Comparison of ENCODE assay signal across 8 cellular contexts in genomic region chr11:61567286-61568061, GRCh38. TPM values are rescaled to one million over a fixed set of nuclear protein-coding genes. Genes with fewer than 3 reads are reported as not detected.
DNase-seq lines count a peak whose midpoint lies in the region; ATAC-seq and TF ChIP-seq lines count a peak whose summit lies in the region.

No MANE protein-coding gene starts in this region.

- CTCF ChIA-PET in activated CD8-positive, alpha-beta T cell treated with anti-CD3 and anti-CD28 coated beads for 36 hours (lab: Charles Lee) = interaction anchor here (0.9 to 2.8 kb wide), 18 partner anchors 8 to 303 kb away, joined by 3 to 13 read pairs (median 5); partner anchors contain the start of gene SYT7

- no peak overlapping the region for H3K4me3 ChIP-seq in GM06990 (replicated peaks; ENCODE audit: low read depth, low read length)

- peak; percentile 94 for ATAC-seq in activated CD8-positive, alpha-beta T cell treated with anti-CD3 and anti-CD28 coated beads for 36 hours
- ATAC-seq in effector memory CD8-positive, alpha-beta T cell (replicated peaks) = peak; percentile 84
- ATAC-seq in memory B cell (ENCODE audit: low read depth) (peak; percentile 78), GM18502 (IDR thresholded peaks at IDR 0.05; ENCODE audit: poor library complexity, unreplicated experiment) (no peak), HG03378 (IDR thresholded peaks at IDR 0.05; ENCODE audit: unreplicated experiment) (no peak)

- H3K27me3 ChIP-seq in GM06990 (replicated peaks; ENCODE audit: control insufficient read depth, insufficient read depth, low read length) = peaks cover 5% of the 10 kb centered on the region

- POLR2A ChIA-PET in activated CD8-positive, alpha-beta T cell treated with anti-CD3 and anti-CD28 coated beads for 36 hours (lab: Charles Lee) = no interaction called here

- DNase-seq in GM06990 (ENCODE audit: extremely low read depth, insufficient read length) (peak; percentile 53), NCI-H226 (peak; percentile 73), memory B cell (ENCODE audit: low spot score in 2 of 2) (peak; percentile 75 to 84)
- DNase-seq in activated CD8-positive, alpha-beta T cell treated with anti-CD3 and anti-CD28 coated beads for 36 hours = peak; percentile 83
- DNase-seq in effector memory CD8-positive, alpha-beta T cell = peak; percentile 65 to 77 (median 74)
- DNase-seq in stimulated activated CD8-positive, alpha-beta memory T cell treated with anti-CD3 and anti-CD28 coated beads, Interleukin-15, amount 100 ng/mL, for 24 hours (ENCODE audit: low read depth) = peak; percentile 64

- no peak overlapping the region for H3K27ac Mint-ChIP-seq in activated CD8-positive, alpha-beta T cell treated with anti-CD3 and anti-CD28 coated beads for 36 hours
- H3K27ac Mint-ChIP-seq in effector memory CD8-positive, alpha-beta T cell = no peak overlapping the region
- no peak overlapping the region for H3K27ac Mint-ChIP-seq in memory B cell

- no peaks in the 10 kb centered on the region for H3K4me1 Mint-ChIP-seq in activated CD8-positive, alpha-beta T cell treated with anti-CD3 and anti-CD28 coated beads for 36 hours (ENCODE audit: low read depth)
- H3K4me1 Mint-ChIP-seq in effector memory CD8-positive, alpha-beta T cell (ENCODE audit: low read depth in 2 of 2) = no peaks in the 10 kb centered on the region
- peaks cover 3% of the 10 kb centered on the region for H3K4me1 Mint-ChIP-seq in memory B cell

- H3K4me3 Mint-ChIP-seq in activated CD8-positive, alpha-beta T cell treated with anti-CD3 and anti-CD28 coated beads for 36 hours = no peak overlapping the region
- H3K4me3 Mint-ChIP-seq in effector memory CD8-positive, alpha-beta T cell = no peak overlapping the region
- no peak overlapping the region for H3K4me3 Mint-ChIP-seq in memory B cell

- H3K27me3 Mint-ChIP-seq in activated CD8-positive, alpha-beta T cell treated with anti-CD3 and anti-CD28 coated beads for 36 hours = peaks cover 38% of the 10 kb centered on the region
- H3K27me3 Mint-ChIP-seq in effector memory CD8-positive, alpha-beta T cell = peaks cover 79 to 100% of the 10 kb centered on the region in 2 donors
- peaks cover 32% of the 10 kb centered on the region for H3K27me3 Mint-ChIP-seq in memory B cell

- intact Hi-C loops in activated CD8-positive, alpha-beta T cell treated with anti-CD3 and anti-CD28 coated beads for 36 hours (cut with micrococcal nuclease) = no loop called here

- H3K36me3 ChIP-seq in GM06990 (ENCODE audit: control insufficient read depth, insufficient read depth, low read length) = no peaks in the 10 kb centered on the region

- H3K9me3 Mint-ChIP-seq in activated CD8-positive, alpha-beta T cell treated with anti-CD3 and anti-CD28 coated beads for 36 hours = no peaks in the 10 kb centered on the region
- H3K9me3 Mint-ChIP-seq in effector memory CD8-positive, alpha-beta T cell = peaks cover 0 to 3% of the 10 kb centered on the region in 2 donors
- no peaks in the 10 kb centered on the region for H3K9me3 Mint-ChIP-seq in memory B cell

- TF ChIP-seq CTCF in GM06990 (IDR thresholded peaks at IDR 0.05; ENCODE audit: insufficient read depth, low read length, poor library complexity, severe bottlenecking) = no peak
- peak; percentile 65 for TF ChIP-seq CTCF in activated CD8-positive, alpha-beta T cell treated with anti-CD3 and anti-CD28 coated beads for 36 hours (IDR thresholded peaks at IDR 0.05)

- no peaks in the 10 kb centered on the region for H3K36me3 Mint-ChIP-seq in activated CD8-positive, alpha-beta T cell treated with anti-CD3 and anti-CD28 coated beads for 36 hours (ENCODE audit: low read depth)
- H3K36me3 Mint-ChIP-seq in effector memory CD8-positive, alpha-beta T cell (ENCODE audit: insufficient read depth) = peaks cover 10% of the 10 kb centered on the region
- H3K36me3 Mint-ChIP-seq in memory B cell = peaks cover 5% of the 10 kb centered on the region

RNA-seq across cellular contexts. Expression of gene SYT7, which starts 13.4 kb away (rescaled TPM):
- total RNA-seq in activated CD8-positive, alpha-beta T cell treated with anti-CD3 and anti-CD28 coated beads for 36 hours = not detected

RNA-seq across cellular contexts. Expression of gene LRRC10B, which starts 58.9 kb away (rescaled TPM):
- total RNA-seq in activated CD8-positive, alpha-beta T cell treated with anti-CD3 and anti-CD28 coated beads for 36 hours = not detected

Comparison
In these comparisons a context has a peak if more than half of its experiments do, and no peak if none do; other contexts are left out.
1. ATAC-seq: peak in activated CD8-positive, alpha-beta T cell treated with anti-CD3 and anti-CD28 coated beads for 36 hours (single experiment), effector memory CD8-positive, alpha-beta T cell (single experiment) and memory B cell (single experiment); none in GM18502 (single experiment) and HG03378 (single experiment).
2. Peak in every context shown above with its lines, with median percentiles within 50 percentile points of each other: DNase-seq.